In genomic region chr1:202834771-202835547, GRCh38 we compare ENCODE assay signal across 14 cellular contexts. TPM values are rescaled to one million over a fixed set of nuclear protein-coding genes. Genes with fewer than 3 reads are reported as not detected.
A peak's percentile ranks its signal among the peaks of the same experiment; 100 is the strongest.
DNase-seq lines count a peak whose midpoint lies in the region; ATAC-seq, FAIRE-seq and TF ChIP-seq lines count a peak whose summit lies in the region.
"Had no signal": no experiment of that assay in that cellular context is flagged by ENCODE, and none has a peak within 500 bp of the region (broad histone marks: within the 10 kb centered on the region; RNA-seq: fewer than 3 reads in every experiment).

No MANE protein-coding gene starts in this region.

- H3K4me1 ChIP-seq in H1 (replicated peaks in 1 of 4; ENCODE audit: control insufficient read depth in 3 of 4, insufficient read depth in 4 of 4, low read length in 3 of 4) (peaks cover 0 to 6% (median 5%) of the 10 kb centered on the region in 4 experiments; a peak in 6 of 7 replicates), HAP-1 (no peaks in the 10 kb centered on the region)

- H3K18ac ChIP-seq in H1 (ENCODE audit: extremely low read depth, low read length) = 0 out of 2 replicates have a peak overlapping the region, but pooled peaks have one; percentile 32

- no peak overlapping the region for H3K4me3 Mint-ChIP-seq in activated CD4-positive, alpha-beta T cell treated with anti-CD3 and anti-CD28 coated beads for 36 hours
- H3K4me3 Mint-ChIP-seq in activated CD4-positive, alpha-beta T cell treated with anti-CD3 and anti-CD28 coated beads, Interleukin-2, amount 10 ng/mL, durations not matched to agents 24 days and 14 days = peak overlapping the region; percentile 76
- H3K4me3 Mint-ChIP-seq: nephron had no signal

- no peak overlapping the region for H3K56ac ChIP-seq in H1 (replicated peaks; ENCODE audit: insufficient read length, low read depth, low read length)

- H4K5ac ChIP-seq in H1 (ENCODE audit: insufficient read length, low read depth, low read length) = no peak overlapping the region

- TF ChIP-seq EP300 in H1 (IDR thresholded peaks at IDR 0.05; ENCODE audit: borderline replicate concordance in 1 of 2, low read depth in 2 of 2, low read length in 2 of 2) = no peak

- in situ Hi-C loops in HAP-1 (cut with MboI; ENCODE audit: low sequenced_read_pairs) = no loop called here

- peak; percentile 67 for DNase-seq in activated CD4-positive, alpha-beta T cell treated with anti-CD3 and anti-CD28 coated beads for 36 hours
- no peak for DNase-seq in activated CD4-positive, alpha-beta T cell treated with anti-CD3 and anti-CD28 coated beads, Interleukin-2, amount 50 U/mL, for 1 hour
- peak; percentile 71 for DNase-seq in activated CD4-positive, alpha-beta T cell treated with anti-CD3 and anti-CD28 coated beads, Interleukin-2, amount 10 ng/mL, durations not matched to agents 24 days and 14 days
- no peak for DNase-seq in H1 (ENCODE audit: low read depth in 1 of 2, low spot score in 2 of 2)
- peak; percentile 34 for DNase-seq in stimulated activated CD8-positive, alpha-beta memory T cell treated with anti-CD3 and anti-CD28 coated beads, Interleukin-4, amount 100 ng/mL, for 48 hours
- no peak for DNase-seq in Right ventricle myocardium inferior (ENCODE audit: missing footprints)
- DNase-seq in HAP-1 (ENCODE audit: low spot score in 2 of 2) = no peak
- DNase-seq: Karpas-422, NCI-H2081 treated with DMSO at 0.1 percent for 48 hours had no signal

- H3K27ac ChIP-seq in H1 (ENCODE audit: low read depth, low read length) = no peak overlapping the region

- no peak overlapping the region; the same call in 1 of the 2 replicates for H2AFZ ChIP-seq in H1 (ENCODE audit: low read length)

- H3K27me3 ChIP-seq in H1 (replicated peaks in 1 of 4; ENCODE audit: control insufficient read depth in 3 of 4, extremely low read depth in 1 of 4, insufficient read depth in 3 of 4, low read length in 3 of 4) (no peaks in the 10 kb centered on the region), HAP-1 (ENCODE audit: low read depth) (peaks cover 3% of the 10 kb centered on the region; the same call in 1 of the 2 replicates)

- H3K9me3 Mint-ChIP-seq in activated CD4-positive, alpha-beta T cell treated with anti-CD3 and anti-CD28 coated beads for 36 hours (ENCODE audit: low read depth) = no peaks in the 10 kb centered on the region
- no peaks in the 10 kb centered on the region for H3K9me3 Mint-ChIP-seq in activated CD4-positive, alpha-beta T cell treated with anti-CD3 and anti-CD28 coated beads, Interleukin-2, amount 10 ng/mL, durations not matched to agents 24 days and 14 days
- H3K9me3 Mint-ChIP-seq: nephron had no signal

- H3K4me1 Mint-ChIP-seq in activated CD4-positive, alpha-beta T cell treated with anti-CD3 and anti-CD28 coated beads for 36 hours = peaks cover 34% of the 10 kb centered on the region
- H3K4me1 Mint-ChIP-seq in activated CD4-positive, alpha-beta T cell treated with anti-CD3 and anti-CD28 coated beads, Interleukin-2, amount 10 ng/mL, durations not matched to agents 24 days and 14 days = peaks cover 47% of the 10 kb centered on the region
- H3K4me1 Mint-ChIP-seq: nephron had no signal

- H3K79me2 ChIP-seq in H1 (ENCODE audit: control insufficient read depth in 1 of 2, insufficient read depth in 2 of 2, low read length in 2 of 2) = no peaks in the 10 kb centered on the region

- H3K14ac ChIP-seq in H1 (ENCODE audit: insufficient read length) = no peak overlapping the region

- no peaks in the 10 kb centered on the region for H3K23me2 ChIP-seq in H1 (ENCODE audit: low read depth, low read length)

- peak overlapping the region; percentile 36 for H4K8ac ChIP-seq in H1 (ENCODE audit: extremely low read depth, insufficient read depth, low read length)

- H3K36me3 Mint-ChIP-seq in activated CD4-positive, alpha-beta T cell treated with anti-CD3 and anti-CD28 coated beads for 36 hours (ENCODE audit: low read depth) = no peaks in the 10 kb centered on the region
- H3K36me3 Mint-ChIP-seq in activated CD4-positive, alpha-beta T cell treated with anti-CD3 and anti-CD28 coated beads, Interleukin-2, amount 10 ng/mL, durations not matched to agents 24 days and 14 days (ENCODE audit: low read depth) = no peaks in the 10 kb centered on the region

- TF ChIP-seq POLR2A in H1 (IDR thresholded peaks at IDR 0.05; ENCODE audit: control extremely low read depth in 1 of 2, low read depth in 2 of 2, low read length in 2 of 2) = no peak

- H3K9me3 ChIP-seq in H1 (ENCODE audit: insufficient read depth in 2 of 2, low read depth in 1 of 2, low read length in 1 of 2) (no peaks in the 10 kb centered on the region), HAP-1 (no peaks in the 10 kb centered on the region)
- H3K9me3 ChIP-seq: SK-N-SH had no signal

- H4K91ac ChIP-seq in H1 (replicated peaks; ENCODE audit: insufficient read length, low read length) = peak overlapping the region; percentile 62

- peak; percentile 79 for ATAC-seq in activated CD4-positive, alpha-beta T cell treated with anti-CD3 and anti-CD28 coated beads for 36 hours
- ATAC-seq in HG03175 (IDR thresholded peaks at IDR 0.05; ENCODE audit: unreplicated experiment) (no peak), Right ventricle myocardium inferior (no peak)

- H2BK20ac ChIP-seq in H1 (ENCODE audit: low read length) = no peak overlapping the region

- H2AK5ac ChIP-seq in H1 (ENCODE audit: low read depth, low read length) = no peak overlapping the region

- H3K9ac ChIP-seq in H1 (replicated peaks in 1 of 4; ENCODE audit: extremely low read depth in 1 of 4, low read depth in 3 of 4, low read length in 3 of 4) = no peak overlapping the region
- H3K9ac ChIP-seq: SK-N-SH had no signal

- no peak for TF ChIP-seq RAD21 in H1 (IDR thresholded peaks at IDR 0.05 in 1 of 2, conservative IDR thresholded peaks at IDR 0.05 in 1 of 2; ENCODE audit: low read depth in 2 of 2, low read length in 2 of 2)

- no peak for FAIRE-seq in H1 (lab: Jason Lieb, UNC)
- FAIRE-seq: A204.1, urothelium cell line had no signal

- no peak for TF ChIP-seq CTCF in H1 (IDR thresholded peaks at IDR 0.05; ENCODE audit: control extremely low read depth in 1 of 3, insufficient read depth in 1 of 3, low read depth in 1 of 3, low read length in 3 of 3)

- H4K20me1 ChIP-seq in H1 (replicated peaks in 1 of 2; ENCODE audit: control insufficient read depth in 1 of 2, insufficient read depth in 2 of 2, low read length in 2 of 2) = no peaks in the 10 kb centered on the region

- H3K4me2 ChIP-seq in H1 (ENCODE audit: insufficient read depth in 1 of 2, low read depth in 2 of 2, low read length in 2 of 2) = no peak overlapping the region
- H3K4me2 ChIP-seq: SK-N-SH had no signal

- peak overlapping the region; percentile 27 for H3K27ac Mint-ChIP-seq in activated CD4-positive, alpha-beta T cell treated with anti-CD3 and anti-CD28 coated beads for 36 hours
- H3K27ac Mint-ChIP-seq in activated CD4-positive, alpha-beta T cell treated with anti-CD3 and anti-CD28 coated beads, Interleukin-2, amount 10 ng/mL, durations not matched to agents 24 days and 14 days = peak overlapping the region; percentile 81
- H3K27ac Mint-ChIP-seq: nephron had no signal

- no peak overlapping the region for H3K23ac ChIP-seq in H1 (ENCODE audit: insufficient read length)

- H2BK5ac ChIP-seq in H1 (ENCODE audit: low read depth, low read length) = no peak overlapping the region; the same call in 1 of the 2 replicates

- H3K4me3 ChIP-seq in H1 (ENCODE audit: extremely low read depth in 1 of 4, insufficient read depth in 2 of 4, low read depth in 3 of 4, low read length in 4 of 4) = no peak overlapping the region
- H3K4me3 ChIP-seq in HAP-1 = no peak overlapping the region

- no peak overlapping the region; the same call in 1 of the 2 replicates for H2BK12ac ChIP-seq in H1 (ENCODE audit: low read depth, low read length)

- no peaks in the 10 kb centered on the region for H3K79me1 ChIP-seq in H1 (ENCODE audit: low read depth, low read length)

- no peaks in the 10 kb centered on the region for H3K27me3 Mint-ChIP-seq in activated CD4-positive, alpha-beta T cell treated with anti-CD3 and anti-CD28 coated beads for 36 hours
- H3K27me3 Mint-ChIP-seq in activated CD4-positive, alpha-beta T cell treated with anti-CD3 and anti-CD28 coated beads, Interleukin-2, amount 10 ng/mL, durations not matched to agents 24 days and 14 days = no peaks in the 10 kb centered on the region

- no peaks in the 10 kb centered on the region for H3K36me3 ChIP-seq in H1 (ENCODE audit: control insufficient read depth in 2 of 4, insufficient read depth in 4 of 4, low read length in 3 of 4)
- H3K36me3 ChIP-seq in HAP-1 (replicated peaks) = no peaks in the 10 kb centered on the region

- no peak overlapping the region for H2BK15ac ChIP-seq in H1 (ENCODE audit: low read length)

- no peak overlapping the region for H2BK120ac ChIP-seq in H1 (replicated peaks; ENCODE audit: low read depth, low read length)

- H3K4ac ChIP-seq in H1 (replicated peaks; ENCODE audit: insufficient read length, low read depth, low read length) = no peak overlapping the region

- WGBS in H1 (ENCODE audit: extremely low coverage in 1 of 2, insufficient coverage in 1 of 2, insufficient read length in 1 of 2, insufficient replicate concordance in 2 of 2, low coverage in 1 of 2, low lambda C conversion rate in 2 of 2, missing lambda C conversion rate in 1 of 2), 2 experiments = 87% methylated on average over 10 of the region's 10 CpGs; no CpG with 5 or more reads in 1 of the 2 experiments

- POLR2A ChIA-PET in activated CD4-positive, alpha-beta T cell treated with anti-CD3 and anti-CD28 coated beads for 36 hours (lab: Charles Lee) = no interaction called here
- POLR2A ChIA-PET in H1 (lab: Charles Lee; ENCODE audit: partially characterized antibody) = interaction anchor here (0.7 to 2.6 kb wide), 7 partner anchors 10 to 28 kb away, joined by 3 to 10 read pairs (median 4); partner anchors contain the start of gene PCAT6

- CTCF ChIA-PET in activated CD4-positive, alpha-beta T cell treated with anti-CD3 and anti-CD28 coated beads for 36 hours (lab: Charles Lee) = interaction anchor here (0.6 to 1.3 kb wide), 2 partner anchors 14 to 1328 kb away, joined by 3 read pairs; no protein-coding TSS in a partner anchor
- CTCF ChIA-PET in H1 (lab: Charles Lee; ENCODE audit: partially characterized antibody) = interaction anchor here (1.0 to 2.1 kb wide), 9 partner anchors 11 to 204 kb away, joined by 3 to 19 read pairs (median 3); partner anchors contain the start of gene PCAT6

- intact Hi-C loops in activated CD4-positive, alpha-beta T cell treated with anti-CD3 and anti-CD28 coated beads for 36 hours (cut with DNase I, micrococcal nuclease) = no loop called here
- intact Hi-C loops in activated CD4-positive, alpha-beta T cell treated with anti-CD3 and anti-CD28 coated beads, Interleukin-2, amount 10 ng/mL, durations not matched to agents 24 days and 14 days (cut with micrococcal nuclease) = no loop called here
- intact Hi-C loops in Right ventricle myocardium inferior (cut with DNase I) = no loop called here

RNA-seq across cellular contexts. Expression of gene PCAT6, which starts 24.2 kb away (rescaled TPM):
- total RNA-seq in activated CD4-positive, alpha-beta T cell treated with anti-CD3 and anti-CD28 coated beads for 36 hours = 1 to 10 TPM in 1 of 2 experiments, under 1 TPM in 1; 0.59 to 2.2 TPM
- total RNA-seq in activated CD4-positive, alpha-beta T cell treated with anti-CD3 and anti-CD28 coated beads, Interleukin-2, amount 10 ng/mL, durations not matched to agents 24 days and 14 days = 0.83 and 1.4 TPM in 2 replicates
- 4.6 and 6.4 TPM in 2 replicates for total RNA-seq in H1 (2021; fragmentation: NEBNext Ultra II Directional; extraction: Animal tissue kit (Norgen Biotek cat#: 25700))
- 14.7 and 27.5 TPM in 2 replicates for polyA plus RNA-seq in H1 (2011; rRNA removed)
- 10.7 TPM for polyA plus RNA-seq in H1 (2011; cell fraction: cytosol; rRNA removed)
- 25.7 TPM for polyA plus RNA-seq in H1 (2011; cell fraction: nucleus; rRNA removed)
- 12.1 to 14.2 TPM (median 13.3 TPM) in 4 replicates for polyA plus RNA-seq in H1 (2012, experiment 1 of 2)
- 9.0 TPM for polyA plus RNA-seq in H1 (2012, experiment 2 of 2)
- 21.2 TPM for polyA plus RNA-seq in H1 (2013, experiment 1 of 2)
- 19.8 TPM for polyA plus RNA-seq in H1 (2013, experiment 2 of 2)
- polyA minus RNA-seq in H1 (2011; rRNA and poly(A)+ RNA removed) = 1.5 and 3.3 TPM in 2 replicates
- polyA minus RNA-seq in H1 (2011; cell fraction: cytosol; rRNA and poly(A)+ RNA removed) = 8.1 TPM
- polyA minus RNA-seq in H1 (2011; cell fraction: nucleus; rRNA and poly(A)+ RNA removed) = 14.6 TPM
- total RNA-seq in Right ventricle myocardium inferior = 0.54 TPM

RNA-seq across cellular contexts. Expression of gene KDM5B, which starts 26.7 kb away (rescaled TPM):
- total RNA-seq in activated CD4-positive, alpha-beta T cell treated with anti-CD3 and anti-CD28 coated beads for 36 hours = 10 to 100 TPM; 34.6 to 45.9 TPM
- 83.2 and 92.7 TPM in 2 replicates for total RNA-seq in activated CD4-positive, alpha-beta T cell treated with anti-CD3 and anti-CD28 coated beads, Interleukin-2, amount 10 ng/mL, durations not matched to agents 24 days and 14 days
- 210 and 221 TPM in 2 replicates for total RNA-seq in H1 (2021; fragmentation: NEBNext Ultra II Directional; extraction: Animal tissue kit (Norgen Biotek cat#: 25700))
- polyA plus RNA-seq in H1 (2011; rRNA removed) = 55.1 and 73.3 TPM in 2 replicates
- 83.3 TPM for polyA plus RNA-seq in H1 (2011; cell fraction: cytosol; rRNA removed)
- polyA plus RNA-seq in H1 (2011; cell fraction: nucleus; rRNA removed) = 112 TPM
- 82.0 to 114 TPM (median 94.0 TPM) in 4 replicates for polyA plus RNA-seq in H1 (2012, experiment 1 of 2)
- 8.3 TPM for polyA plus RNA-seq in H1 (2012, experiment 2 of 2)
- polyA plus RNA-seq in H1 (2013, experiment 1 of 2) = 78.6 TPM
- polyA plus RNA-seq in H1 (2013, experiment 2 of 2) = 70.4 TPM
- 315 and 337 TPM in 2 replicates for polyA minus RNA-seq in H1 (2011; rRNA and poly(A)+ RNA removed)
- polyA minus RNA-seq in H1 (2011; cell fraction: cytosol; rRNA and poly(A)+ RNA removed) = 161 TPM
- 405 TPM for polyA minus RNA-seq in H1 (2011; cell fraction: nucleus; rRNA and poly(A)+ RNA removed)
- 10.8 TPM for total RNA-seq in Right ventricle myocardium inferior

RNA-seq across cellular contexts. Expression of gene RABIF, which starts 54.0 kb away (rescaled TPM):
- 1 to 10 TPM; 6.8 to 7.4 TPM for total RNA-seq in activated CD4-positive, alpha-beta T cell treated with anti-CD3 and anti-CD28 coated beads for 36 hours
- total RNA-seq in activated CD4-positive, alpha-beta T cell treated with anti-CD3 and anti-CD28 coated beads, Interleukin-2, amount 10 ng/mL, durations not matched to agents 24 days and 14 days = 11.8 and 12.7 TPM in 2 replicates
- total RNA-seq in H1 (2021; fragmentation: NEBNext Ultra II Directional; extraction: Animal tissue kit (Norgen Biotek cat#: 25700)) = 5.6 and 6.5 TPM in 2 replicates
- polyA plus RNA-seq in H1 (2011; rRNA removed) = 5.1 and 6.9 TPM in 2 replicates
- polyA plus RNA-seq in H1 (2011; cell fraction: cytosol; rRNA removed) = 6.4 TPM
- 2.6 TPM for polyA plus RNA-seq in H1 (2011; cell fraction: nucleus; rRNA removed)
- polyA plus RNA-seq in H1 (2012, experiment 1 of 2) = 5.6 to 6.8 TPM (median 6.1 TPM) in 4 replicates
- 4.3 TPM for polyA plus RNA-seq in H1 (2012, experiment 2 of 2)
- 4.8 TPM for polyA plus RNA-seq in H1 (2013, experiment 1 of 2)
- 5.0 TPM for polyA plus RNA-seq in H1 (2013, experiment 2 of 2)
- polyA minus RNA-seq in H1 (2011; rRNA and poly(A)+ RNA removed) = 4.9 and 8.0 TPM in 2 replicates
- 2.3 TPM for polyA minus RNA-seq in H1 (2011; cell fraction: cytosol; rRNA and poly(A)+ RNA removed)
- polyA minus RNA-seq in H1 (2011; cell fraction: nucleus; rRNA and poly(A)+ RNA removed) = 5.5 TPM
- 6.1 TPM for total RNA-seq in Right ventricle myocardium inferior

Comparison
In these comparisons a context has a peak if more than half of its experiments do, and no peak if none do; other contexts are left out.
1. DNase-seq: peak in activated CD4-positive, alpha-beta T cell treated with anti-CD3 and anti-CD28 coated beads for 36 hours (single experiment), activated CD4-positive, alpha-beta T cell treated with anti-CD3 and anti-CD28 coated beads, Interleukin-2, amount 10 ng/mL, durations not matched to agents 24 days and 14 days (single experiment) and stimulated activated CD8-positive, alpha-beta memory T cell treated with anti-CD3 and anti-CD28 coated beads, Interleukin-4, amount 100 ng/mL, for 48 hours (single experiment); none in activated CD4-positive, alpha-beta T cell treated with anti-CD3 and anti-CD28 coated beads, Interleukin-2, amount 50 U/mL, for 1 hour (single experiment), H1 (0 of 2), Right ventricle myocardium inferior (single experiment) and HAP-1 (0 of 2).